Comparison of ENCODE assay signal across 19 cellular contexts in genomic region chr22:40067639-40068038, GRCh38.
DNase-seq lines count a peak whose midpoint lies in the region; ATAC-seq lines count a peak whose summit lies in the region.
"Had no signal": no experiment of that assay in that cellular context is flagged by ENCODE, and none has a peak within 500 bp of the region (broad histone marks: within the 10 kb centered on the region; RNA-seq: fewer than 3 reads in every experiment).

No MANE protein-coding gene starts in this region.

- no peaks in the 10 kb centered on the region for H3K36me3 Mint-ChIP-seq in activated CD4-positive, alpha-beta T cell treated with anti-CD3 and anti-CD28 coated beads for 36 hours (ENCODE audit: low read depth)
- no peaks in the 10 kb centered on the region for H3K36me3 Mint-ChIP-seq in activated T-helper 17 cell treated with anti-CD3 and anti-CD28 coated beads, Interleukin-2, amount 50 U/mL, for 72 hours (ENCODE audit: low read depth)
- peaks cover 0 to 2% of the 10 kb centered on the region in 2 donors for H3K36me3 Mint-ChIP-seq in stimulated activated naive B cell treated with anti-CD40 and anti-IgM and Interleukin-4, amounts not matched to agents 10 μg/mL and 1 μg/mL and 100 μg/mL, for 72 hours

- peak; percentile 22 for DNase-seq in activated CD4-positive, alpha-beta T cell treated with anti-CD3 and anti-CD28 coated beads for 36 hours
- no peak for DNase-seq in activated CD4-positive, alpha-beta T cell treated with anti-CD3 and anti-CD28 coated beads, Interleukin-2, amount 50 U/mL, for 4 hours
- DNase-seq in Right ventricle myocardium superior: no peak
- no peak for DNase-seq in cardiac septum (ENCODE audit: low spot score)
- no peak for DNase-seq in stimulated activated naive B cell treated with anti-CD40 and anti-IgM and Interleukin-4, amounts not matched to agents 10 μg/mL and 1 μg/mL and 100 μg/mL, for 72 hours
- DNase-seq in SHP77 treated with DMSO at 0.1 percent for 48 hours (lab: John Stamatoyannopoulos, UW): no peak
- DNase-seq in DMS53 treated with DMSO at 0.1 percent for 48 hours (lab: John Stamatoyannopoulos, UW; ENCODE audit: unreplicated experiment): no peak
- DNase-seq: C1 segment of cervical spinal cord, GDM1, IMR-90, NCI-H1092 treated with DMSO at 0.1 percent for 48 hours, NCI-H1436 treated with DMSO at 0.1 percent for 48 hours, NCI-H2029, NCI-H2227 treated with DMSO at 0.1 percent for 48 hours, NCI-H510A, NCI-H748 treated with DMSO at 0.1 percent for 48 hours, SJCRH30 had no signal

- POLR2A ChIA-PET in activated CD4-positive, alpha-beta T cell treated with anti-CD3 and anti-CD28 coated beads for 36 hours (lab: Charles Lee): interaction anchor here (0.6 kb wide), 1 partner anchor 9 kb away, joined by 3 read pairs; no protein-coding TSS in a partner anchor

- no peak overlapping the region for H3K4me3 Mint-ChIP-seq in activated CD4-positive, alpha-beta T cell treated with anti-CD3 and anti-CD28 coated beads for 36 hours
- peak overlapping the region; percentile 39 for H3K4me3 Mint-ChIP-seq in activated T-helper 17 cell treated with anti-CD3 and anti-CD28 coated beads, Interleukin-2, amount 50 U/mL, for 72 hours
- H3K4me3 Mint-ChIP-seq in stimulated activated naive B cell treated with anti-CD40 and anti-IgM and Interleukin-4, amounts not matched to agents 10 μg/mL and 1 μg/mL and 100 μg/mL, for 72 hours: no peak overlapping the region

- peaks cover 73% of the 10 kb centered on the region for H3K4me1 Mint-ChIP-seq in activated CD4-positive, alpha-beta T cell treated with anti-CD3 and anti-CD28 coated beads for 36 hours
- peaks cover 29% of the 10 kb centered on the region for H3K4me1 Mint-ChIP-seq in activated T-helper 17 cell treated with anti-CD3 and anti-CD28 coated beads, Interleukin-2, amount 50 U/mL, for 72 hours
- H3K4me1 Mint-ChIP-seq in stimulated activated naive B cell treated with anti-CD40 and anti-IgM and Interleukin-4, amounts not matched to agents 10 μg/mL and 1 μg/mL and 100 μg/mL, for 72 hours: peaks cover 30 to 65% of the 10 kb centered on the region in 2 donors

- ATAC-seq in activated CD4-positive, alpha-beta T cell treated with anti-CD3 and anti-CD28 coated beads for 36 hours: peak; percentile 60
- ATAC-seq in Right ventricle myocardium superior (ENCODE audit: poor library complexity): peak; percentile 28
- ATAC-seq in activated T-helper 17 cell treated with anti-CD3 and anti-CD28 coated beads, Interleukin-2, amount 50 U/mL, for 72 hours (replicated peaks): peak; percentile 70
- ATAC-seq in stimulated activated naive B cell treated with anti-CD40 and anti-IgM and Interleukin-4, amounts not matched to agents 10 μg/mL and 1 μg/mL and 100 μg/mL, for 72 hours (replicated peaks): no peak
- ATAC-seq: HCT116 had no signal

- H3K27me3 Mint-ChIP-seq in activated CD4-positive, alpha-beta T cell treated with anti-CD3 and anti-CD28 coated beads for 36 hours: no peaks in the 10 kb centered on the region
- no peaks in the 10 kb centered on the region for H3K27me3 Mint-ChIP-seq in activated T-helper 17 cell treated with anti-CD3 and anti-CD28 coated beads, Interleukin-2, amount 50 U/mL, for 72 hours
- H3K27me3 Mint-ChIP-seq in stimulated activated naive B cell treated with anti-CD40 and anti-IgM and Interleukin-4, amounts not matched to agents 10 μg/mL and 1 μg/mL and 100 μg/mL, for 72 hours: no peaks in the 10 kb centered on the region

- no peaks in the 10 kb centered on the region for H3K9me3 Mint-ChIP-seq in activated CD4-positive, alpha-beta T cell treated with anti-CD3 and anti-CD28 coated beads for 36 hours (ENCODE audit: low read depth)
- H3K9me3 Mint-ChIP-seq in activated T-helper 17 cell treated with anti-CD3 and anti-CD28 coated beads, Interleukin-2, amount 50 U/mL, for 72 hours: no peaks in the 10 kb centered on the region
- H3K9me3 Mint-ChIP-seq in stimulated activated naive B cell treated with anti-CD40 and anti-IgM and Interleukin-4, amounts not matched to agents 10 μg/mL and 1 μg/mL and 100 μg/mL, for 72 hours: no peaks in the 10 kb centered on the region

- CTCF ChIA-PET in activated CD4-positive, alpha-beta T cell treated with anti-CD3 and anti-CD28 coated beads for 36 hours (lab: Charles Lee): interaction anchor here (0.8 to 1.1 kb wide), 3 partner anchors 10 to 1795 kb away, joined by 3 to 5 read pairs (median 4); no protein-coding TSS in a partner anchor

- intact Hi-C loops in activated CD4-positive, alpha-beta T cell treated with anti-CD3 and anti-CD28 coated beads for 36 hours (cut with DNase I, micrococcal nuclease): no loop called here
- intact Hi-C loops in Right ventricle myocardium superior (cut with DNase I): no loop called here
- intact Hi-C loops in cardiac septum (cut with DNase I): no loop called here

- no peak overlapping the region for H3K27ac Mint-ChIP-seq in activated CD4-positive, alpha-beta T cell treated with anti-CD3 and anti-CD28 coated beads for 36 hours
- H3K27ac Mint-ChIP-seq in activated T-helper 17 cell treated with anti-CD3 and anti-CD28 coated beads, Interleukin-2, amount 50 U/mL, for 72 hours: peak overlapping the region; percentile 17
- peak overlapping the region; percentile 59 for H3K27ac Mint-ChIP-seq in stimulated activated naive B cell treated with anti-CD40 and anti-IgM and Interleukin-4, amounts not matched to agents 10 μg/mL and 1 μg/mL and 100 μg/mL, for 72 hours

Comparison
In these comparisons a context has a peak if more than half of its experiments do, and no peak if none do; other contexts are left out.
1. ATAC-seq: peak in activated CD4-positive, alpha-beta T cell treated with anti-CD3 and anti-CD28 coated beads for 36 hours (single experiment), Right ventricle myocardium superior (single experiment) and activated T-helper 17 cell treated with anti-CD3 and anti-CD28 coated beads, Interleukin-2, amount 50 U/mL, for 72 hours (single experiment); none in stimulated activated naive B cell treated with anti-CD40 and anti-IgM and Interleukin-4, amounts not matched to agents 10 μg/mL and 1 μg/mL and 100 μg/mL, for 72 hours (0 of 2).